Comparison of ENCODE assay signal across 29 cellular contexts in the genomic region with DNA sequence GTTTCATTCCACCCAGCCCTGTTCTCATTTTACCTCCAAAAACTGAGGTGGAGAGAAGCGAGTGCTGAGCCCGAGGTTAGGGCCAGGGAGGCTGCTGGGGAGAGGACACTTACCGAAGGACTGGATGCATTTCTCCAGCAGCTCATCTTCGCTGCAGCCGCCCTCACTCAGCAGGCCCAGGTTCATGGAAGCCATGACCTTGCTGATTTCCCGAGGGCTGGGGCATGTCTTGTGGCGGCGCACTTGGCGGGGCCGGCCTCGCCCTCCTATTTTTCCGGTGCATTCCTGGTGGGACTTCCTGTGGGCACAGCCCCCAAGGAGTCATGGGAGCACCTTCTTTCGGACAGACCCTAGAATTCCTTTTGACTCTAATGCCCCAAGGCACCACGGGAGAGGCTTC. TPM values are rescaled to one million over a fixed set of nuclear protein-coding genes. Genes with fewer than 3 reads are reported as not detected.
"Had no signal": no experiment of that assay in that cellular context is flagged by ENCODE, and none has a peak within 500 bp of the region (broad histone marks: within the 10 kb centered on the region; RNA-seq: fewer than 3 reads in every experiment).

No MANE protein-coding gene starts in this region.

- H3K9me3 ChIP-seq: esophagus squamous epithelium, gastrocnemius medialis, heart right ventricle, left lung, lower lobe of right lung had no signal

- DNase-seq: dermis blood vessel endothelial cell; dorsolateral prefrontal cortex; effector CD4-positive, alpha-beta T cell; effector memory CD4-positive, alpha-beta T cell; esophagus squamous epithelium; foreskin fibroblast; foreskin melanocyte; gastrocnemius medialis; glutamatergic neuron; head of caudate nucleus; heart right ventricle; hippocampal formation; left cardiac atrium; left lung; left ventricle myocardium superior; lower lobe of right lung; mesendoderm; midbrain; naive thymus-derived CD4-positive, alpha-beta T cell had no signal

- H3K27ac ChIP-seq: coronary artery, dorsolateral prefrontal cortex, esophagus squamous epithelium, gastrocnemius medialis, heart right ventricle, left lung, lower lobe of right lung had no signal

- H3K36me3 ChIP-seq: esophagus squamous epithelium, gastrocnemius medialis, lower lobe of right lung had no signal

- ATAC-seq: gastrocnemius medialis; heart right ventricle; left cardiac atrium; left lung; left ventricle myocardium superior; lower lobe of right lung; naive thymus-derived CD4-positive, alpha-beta T cell had no signal

- FAIRE-seq: colon, endothelial cell of umbilical vein, islet of Langerhans, keratinocyte had no signal

- H3K4me3 ChIP-seq: coronary artery, dorsolateral prefrontal cortex, esophagus squamous epithelium, gastrocnemius medialis, heart right ventricle, left lung, lower lobe of right lung had no signal

- H3K4me1 ChIP-seq: gastrocnemius medialis had no signal

- H3K27me3 ChIP-seq: gastrocnemius medialis had no signal

RNA-seq across cellular contexts. Expression of a gene that starts 4.2 kb away (rescaled TPM):
- total RNA-seq: dermis blood vessel endothelial cell, endothelial cell of umbilical vein, epithelial cell of proximal tubule, glomerular endothelial cell, kidney epithelial cell, lung microvascular endothelial cell had no signal
- polyA plus RNA-seq: endothelial cell of umbilical vein, keratinocyte had no signal

RNA-seq across cellular contexts. Expression of a gene that starts 11.6 kb away (rescaled TPM):
- total RNA-seq: lung microvascular endothelial cell had no signal
- polyA plus RNA-seq: naive thymus-derived CD4-positive, alpha-beta T cell had no signal

RNA-seq across cellular contexts. Expression of a gene that starts 34.0 kb away (rescaled TPM):
- total RNA-seq: lung microvascular endothelial cell, mononuclear cell had no signal
- polyA plus RNA-seq: keratinocyte; naive thymus-derived CD4-positive, alpha-beta T cell had no signal
